ENCODE assay signal across 24 cellular contexts in the genomic region with DNA sequence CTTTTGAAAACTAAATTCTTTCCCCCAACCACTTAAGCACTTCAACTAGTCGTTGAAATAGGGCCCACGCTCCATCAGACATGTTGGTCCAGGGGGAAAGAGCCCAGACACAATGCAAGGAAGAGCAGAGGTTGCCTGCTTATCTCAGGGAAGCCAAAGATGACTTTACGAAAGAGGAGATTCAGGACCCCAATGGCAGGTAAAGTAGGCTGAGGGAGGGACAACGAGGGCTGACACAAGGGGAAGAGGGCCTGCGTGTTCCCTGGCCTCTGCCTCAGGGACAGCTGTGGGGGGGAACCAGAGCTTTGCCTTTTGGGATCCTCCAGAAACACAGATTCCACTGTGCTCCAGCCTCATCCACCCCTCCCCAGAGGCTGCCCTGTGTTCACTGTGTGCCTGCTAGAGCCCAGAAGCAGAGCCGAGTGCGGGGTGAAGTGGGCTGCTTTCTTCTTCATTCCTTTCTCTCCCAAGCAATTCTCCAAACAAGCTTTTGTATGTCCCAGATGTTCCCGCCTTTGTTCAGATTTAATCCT.
"Had no signal": no experiment of that assay in that cellular context is flagged by ENCODE, and none has a peak within 500 bp of the region (broad histone marks: within the 10 kb centered on the region; RNA-seq: fewer than 3 reads in every experiment).

No MANE protein-coding gene starts in this region.

- H3K27ac Mint-ChIP-seq: activated CD4-positive, alpha-beta memory T cell treated with anti-CD3 and anti-CD28 coated beads for 36 hours; activated naive CD4-positive, alpha-beta T cell treated with anti-CD3 and anti-CD28 coated beads, Interleukin-2, amount 50 U/mL, for 24 hours; activated naive CD8-positive, alpha-beta T cell treated with anti-CD3 and anti-CD28 coated beads, Interleukin-2, amount 50 U/mL, for 24 hours; activated T-helper 2 cell treated with anti-CD3 and anti-CD28 coated beads, Interferon-gamma antibody, Interleukin-2, Interleukin-4, amounts not matched to agents 10 μg/mL and 5 μg/mL and 100 μg/mL, durations not matched to agents 14 hours and 24 hours and 36 hours; immature natural killer cell; mesothelial cell of epicardium; naive thymus-derived CD8-positive, alpha-beta T cell; T-cell had no signal

- DNase-seq: activated CD4-positive, alpha-beta memory T cell treated with anti-CD3 and anti-CD28 coated beads for 36 hours; activated CD4-positive, alpha-beta T cell treated with anti-CD3 and anti-CD28 coated beads for 48 hours; activated naive CD8-positive, alpha-beta T cell treated with anti-CD3 and anti-CD28 coated beads, Interleukin-2, amount 50 U/mL, for 24 hours; activated T-cell treated with anti-CD3 and anti-CD28 coated beads, Interleukin-2, amount 50 U/mL, for 4 hours; body of pancreas; colonic mucosa; effector memory CD8-positive, alpha-beta T cell; erythroblast; immature natural killer cell; kidney; left colon; mammary epithelial cell; naive thymus-derived CD8-positive, alpha-beta T cell; right lobe of liver; stimulated activated CD4-positive, alpha-beta T cell treated with anti-CD3 and anti-CD28 coated beads, Interleukin-4, amount 100 ng/mL, for 1 hour; stimulated activated naive CD8-positive, alpha-beta T cell treated with anti-CD3 and anti-CD28 coated beads, Interleukin-15, Interleukin-2, amounts not matched to agents 100 U/mL and 50 U/mL, for 24 hours; T-cell; upper lobe of left lung; WERI-Rb-1 had no signal

- H3K9me3 Mint-ChIP-seq: activated T-helper 2 cell treated with anti-CD3 and anti-CD28 coated beads, Interferon-gamma antibody, Interleukin-2, Interleukin-4, amounts not matched to agents 10 μg/mL and 5 μg/mL and 100 μg/mL, durations not matched to agents 14 hours and 24 hours and 36 hours had no signal

- H3K4me1 Mint-ChIP-seq: activated naive CD4-positive, alpha-beta T cell treated with anti-CD3 and anti-CD28 coated beads, Interleukin-2, amount 50 U/mL, for 24 hours; activated naive CD8-positive, alpha-beta T cell treated with anti-CD3 and anti-CD28 coated beads, Interleukin-2, amount 50 U/mL, for 24 hours; immature natural killer cell; mesothelial cell of epicardium; naive thymus-derived CD8-positive, alpha-beta T cell; neural crest cell; T-cell had no signal

- H3K27ac ChIP-seq: body of pancreas, colonic mucosa, gastroesophageal sphincter, right lobe of liver, upper lobe of left lung, WERI-Rb-1 had no signal

- H3K36me3 Mint-ChIP-seq: activated CD4-positive, alpha-beta memory T cell treated with anti-CD3 and anti-CD28 coated beads for 36 hours; immature natural killer cell; mesothelial cell of epicardium; T-cell had no signal

- H3K4me3 Mint-ChIP-seq: activated CD4-positive, alpha-beta memory T cell treated with anti-CD3 and anti-CD28 coated beads for 36 hours; activated naive CD4-positive, alpha-beta T cell treated with anti-CD3 and anti-CD28 coated beads, Interleukin-2, amount 50 U/mL, for 24 hours; activated naive CD8-positive, alpha-beta T cell treated with anti-CD3 and anti-CD28 coated beads, Interleukin-2, amount 50 U/mL, for 24 hours; activated T-cell treated with anti-CD3 and anti-CD28 coated beads, Interleukin-2, amount 50 U/mL, for 4 hours; effector memory CD8-positive, alpha-beta T cell; immature natural killer cell; mesothelial cell of epicardium; naive thymus-derived CD8-positive, alpha-beta T cell; neural crest cell; T-cell had no signal
